In genomic region chr13:97289514-97290298, GRCh38 we compare ENCODE assay signal across 17 cellular contexts.
DNase-seq lines count a peak whose midpoint lies in the region; ATAC-seq, FAIRE-seq and TF ChIP-seq lines count a peak whose summit lies in the region.
"Had no signal": no experiment of that assay in that cellular context is flagged by ENCODE, and none has a peak within 500 bp of the region (broad histone marks: within the 10 kb centered on the region; RNA-seq: fewer than 3 reads in every experiment).

No MANE protein-coding gene starts in this region.

- in situ Hi-C loops in IMR-90 (cut with MboI; ENCODE audit: low sequenced_read_pairs), result no loop called here

- no peak overlapping the region for H3K23ac ChIP-seq in IMR-90 (ENCODE audit: low read depth, low read length)

- no peak for ATAC-seq in activated T-cell treated with anti-CD3 and anti-CD28 coated beads, Interleukin-2, amount 50 U/mL, for 72 hours (replicated peaks in 1 of 2)
- no peak for ATAC-seq in IMR-90 (ENCODE audit: low read depth)
- ATAC-seq in activated naive CD8-positive, alpha-beta T cell treated with anti-CD3 and anti-CD28 coated beads, Interleukin-2, amount 50 U/mL, for 24 hours, result no peak
- ATAC-seq in HG02870 (IDR thresholded peaks at IDR 0.05; ENCODE audit: unreplicated experiment), result no peak

- no peak overlapping the region for H3K9ac ChIP-seq in IMR-90 (ENCODE audit: low read depth, low read length)

- H3K27ac ChIP-seq in IMR-90 (ENCODE audit: insufficient read depth, low read length) (no peak overlapping the region; the same call in 1 of the 2 replicates), sigmoid colon (peak overlapping the region in 3 of 4 donors; percentile 10 to 75 (median 68))

- H4K5ac ChIP-seq in IMR-90 (ENCODE audit: low read depth, low read length), result no peak overlapping the region

- peaks cover 35 to 67% of the 10 kb centered on the region in 2 experiments for H3K79me1 ChIP-seq in IMR-90 (ENCODE audit: low read depth in 1 of 2, low read length in 2 of 2)

- TF ChIP-seq RAD21 in IMR-90 (IDR thresholded peaks at IDR 0.05; ENCODE audit: low read length), result no peak

- H2AK5ac ChIP-seq in IMR-90 (ENCODE audit: low read depth, low read length), result no peak overlapping the region

- H3K4me1 Mint-ChIP-seq in activated T-cell treated with anti-CD3 and anti-CD28 coated beads, Interleukin-2, amount 50 U/mL, for 72 hours (ENCODE audit: low read depth), result peaks cover 46% of the 10 kb centered on the region
- peaks cover 37% of the 10 kb centered on the region for H3K4me1 Mint-ChIP-seq in activated naive CD8-positive, alpha-beta T cell treated with anti-CD3 and anti-CD28 coated beads, Interleukin-2, amount 50 U/mL, for 24 hours

- H4K8ac ChIP-seq in IMR-90 (ENCODE audit: low read depth in 2 of 2, low read length in 2 of 2), result no peak overlapping the region

- intact Hi-C loops in IMR-90 (cut with micrococcal nuclease), result no loop called here
- intact Hi-C loops in sigmoid colon (cut with DNase I), result no loop called here

- peak overlapping the region; percentile 29 to 42 for H3K4me3 Mint-ChIP-seq in activated T-cell treated with anti-CD3 and anti-CD28 coated beads, Interleukin-2, amount 50 U/mL, for 72 hours
- H3K4me3 Mint-ChIP-seq in activated naive CD8-positive, alpha-beta T cell treated with anti-CD3 and anti-CD28 coated beads, Interleukin-2, amount 50 U/mL, for 24 hours, result no peak overlapping the region

- no TSS peak for BruUV-seq in IMR-90 (replicated peaks; lab: Mats Ljungman, UMichigan)

- H3K27ac Mint-ChIP-seq in activated T-cell treated with anti-CD3 and anti-CD28 coated beads, Interleukin-2, amount 50 U/mL, for 72 hours, result peak overlapping the region; percentile 82
- peak overlapping the region; percentile 52 for H3K27ac Mint-ChIP-seq in activated naive CD8-positive, alpha-beta T cell treated with anti-CD3 and anti-CD28 coated beads, Interleukin-2, amount 50 U/mL, for 24 hours

- CTCF ChIA-PET in IMR-90 (lab: Yijun Ruan, JAX), result no interaction called here

- no peaks in the 10 kb centered on the region for H3K27me3 Mint-ChIP-seq in activated T-cell treated with anti-CD3 and anti-CD28 coated beads, Interleukin-2, amount 50 U/mL, for 72 hours (ENCODE audit: low read depth)
- H3K27me3 Mint-ChIP-seq in activated naive CD8-positive, alpha-beta T cell treated with anti-CD3 and anti-CD28 coated beads, Interleukin-2, amount 50 U/mL, for 24 hours, result no peaks in the 10 kb centered on the region

- TF ChIP-seq CTCF in IMR-90 (conservative IDR thresholded peaks at IDR 0.05; ENCODE audit: low read depth, low read length) (no peak), sigmoid colon (IDR thresholded peaks at IDR 0.05) (no peak), D721Med (IDR thresholded peaks at IDR 0.05; ENCODE audit: insufficient read depth, missing control alignments) (no peak)

- no peak overlapping the region for H3K56ac ChIP-seq in IMR-90 (ENCODE audit: extremely low read depth, insufficient read depth, low read length)

- H2BK20ac ChIP-seq in IMR-90 (ENCODE audit: low read depth, low read length), result no peak overlapping the region

- H3K36me3 Mint-ChIP-seq in activated T-cell treated with anti-CD3 and anti-CD28 coated beads, Interleukin-2, amount 50 U/mL, for 72 hours (ENCODE audit: insufficient read depth in 2 of 2), result peaks cover 1 to 2% of the 10 kb centered on the region in 2 donors
- H3K36me3 Mint-ChIP-seq in activated naive CD8-positive, alpha-beta T cell treated with anti-CD3 and anti-CD28 coated beads, Interleukin-2, amount 50 U/mL, for 24 hours (ENCODE audit: low read depth), result peaks cover 13% of the 10 kb centered on the region

- no peak overlapping the region for H2BK120ac ChIP-seq in IMR-90 (ENCODE audit: low read depth, low read length)

- peaks cover 19% of the 10 kb centered on the region for H3K9me1 ChIP-seq in IMR-90 (ENCODE audit: insufficient read depth, low read length)

- H4K20me1 ChIP-seq in IMR-90 (ENCODE audit: insufficient read depth, low read length), result peaks cover 34% of the 10 kb centered on the region; the same call in 1 of the 2 replicates

- H2BK15ac ChIP-seq in IMR-90 (ENCODE audit: low read depth, low read length), result no peak overlapping the region

- H3K4me2 ChIP-seq in IMR-90 (ENCODE audit: low read depth, low read length), result no peak overlapping the region

- no peak for DNase-seq in activated T-cell treated with anti-CD3 and anti-CD28 coated beads, Interleukin-2, amount 50 U/mL, for 72 hours
- no peak for DNase-seq in activated T-cell treated with anti-CD3 and anti-CD28 coated beads, Interleukin-2, amount 50 U/mL, for 48 hours
- DNase-seq in IMR-90, result no peak
- no peak for DNase-seq in activated naive CD8-positive, alpha-beta T cell treated with anti-CD3 and anti-CD28 coated beads, Interleukin-2, amount 50 U/mL, for 24 hours
- no peak for DNase-seq in sigmoid colon
- no peak for DNase-seq in D721Med (ENCODE audit: insufficient read length, low spot score)
- no peak for DNase-seq in stimulated activated CD8-positive, alpha-beta memory T cell treated with anti-CD3 and anti-CD28 coated beads, Interleukin-4, amount 100 ng/mL, for 48 hours
- DNase-seq: ACHN, Caco-2, MV-4-11, NCI-H1417 treated with DMSO at 0.1 percent for 48 hours, NCI-H1930, NCI-H446, NCI-H69, RPMI8226 had no signal

- H3K4me1 ChIP-seq in IMR-90 (ENCODE audit: control insufficient read depth, insufficient read depth, low read length) (peaks cover 5% of the 10 kb centered on the region; the same call in 1 of the 2 replicates), sigmoid colon (peaks cover 0 to 83% (median 72%) of the 10 kb centered on the region in 4 donors)
- H3K4me1 ChIP-seq: Caco-2 had no signal

- H4K91ac ChIP-seq in IMR-90 (ENCODE audit: insufficient read depth, low read depth, low read length), result no peak overlapping the region

- TF ChIP-seq POLR2A in IMR-90 (IDR thresholded peaks at IDR 0.05; ENCODE audit: low read depth, low read length), result no peak
- no peak for TF ChIP-seq POLR2A in sigmoid colon (IDR thresholded peaks at IDR 0.05)

- 100% methylated on average over 2 of the region's 4 CpGs; no CpG with 5 or more reads in 1 of the 2 experiments for WGBS in IMR-90 (ENCODE audit: extremely low coverage in 2 of 2, insufficient read length in 1 of 2), 2 experiments
- WGBS in sigmoid colon, 2 donors, result 78 to 91% methylated on average over 4 of the region's 4 CpGs

- H3K18ac ChIP-seq in IMR-90 (ENCODE audit: low read depth, low read length), result no peak overlapping the region

- FAIRE-seq in D721Med (lab: Jason Lieb, UNC), result no peak
- FAIRE-seq: HTR-8/SVneo had no signal

- no peak overlapping the region for H2BK5ac ChIP-seq in IMR-90 (ENCODE audit: low read depth, low read length, poor library complexity, severe bottlenecking)

- no peak overlapping the region for H2AFZ ChIP-seq in IMR-90 (replicated peaks; ENCODE audit: low read length, poor library complexity)

- no peak overlapping the region for H2AK9ac ChIP-seq in IMR-90 (replicated peaks; ENCODE audit: low read depth, low read length, poor library complexity)

- no peak overlapping the region for H3K4ac ChIP-seq in IMR-90 (ENCODE audit: low read depth, low read length)

- no peak overlapping the region for H3K14ac ChIP-seq in IMR-90 (replicated peaks; ENCODE audit: low read depth, low read length)

- H3K27me3 ChIP-seq in IMR-90 (ENCODE audit: control insufficient read depth, insufficient read depth, low read length) (no peaks in the 10 kb centered on the region), sigmoid colon (no peaks in the 10 kb centered on the region)

- dilution Hi-C loops in IMR-90 (cut with HindIII; ENCODE audit: low sequenced_read_pairs, unreplicated experiment), result no loop called here

- H3K4me3 ChIP-seq in IMR-90 (ENCODE audit: insufficient read depth, low read depth, low read length) (no peak overlapping the region), sigmoid colon (no peak overlapping the region)

- no peak for TF ChIP-seq EP300 in sigmoid colon (IDR thresholded peaks at IDR 0.05)

- H3K36me3 ChIP-seq in IMR-90 (ENCODE audit: control insufficient read depth, insufficient read depth, low read length), result no peaks in the 10 kb centered on the region
- no peaks in the 10 kb centered on the region for H3K36me3 ChIP-seq in sigmoid colon

- peaks cover 0 to 2% of the 10 kb centered on the region in 2 donors for H3K9me3 Mint-ChIP-seq in activated T-cell treated with anti-CD3 and anti-CD28 coated beads, Interleukin-2, amount 50 U/mL, for 72 hours
- H3K9me3 Mint-ChIP-seq in activated naive CD8-positive, alpha-beta T cell treated with anti-CD3 and anti-CD28 coated beads, Interleukin-2, amount 50 U/mL, for 24 hours, result no peaks in the 10 kb centered on the region

- no peaks in the 10 kb centered on the region for H3K9me3 ChIP-seq in IMR-90 (ENCODE audit: control insufficient read depth, insufficient read depth, low read length)
- H3K9me3 ChIP-seq in sigmoid colon, result no peaks in the 10 kb centered on the region
- H3K9me3 ChIP-seq: Caco-2 had no signal

- POLR2A ChIA-PET in IMR-90 (lab: Charles Lee; ENCODE audit: unreplicated experiment), result no interaction called here

TF ChIP-seq in IMR-90, 13 proteins besides CTCF, POLR2A, EP300 and RAD21:
- TF ChIP-seq MAFK (IDR thresholded peaks at IDR 0.05; ENCODE audit: low read depth, low read length) (peak; percentile 22; the same call in 1 of the 2 replicates), RCOR1 (IDR thresholded peaks at IDR 0.05; ENCODE audit: insufficient replicate concordance, low read length) (no peak)
